In the genomic region with DNA sequence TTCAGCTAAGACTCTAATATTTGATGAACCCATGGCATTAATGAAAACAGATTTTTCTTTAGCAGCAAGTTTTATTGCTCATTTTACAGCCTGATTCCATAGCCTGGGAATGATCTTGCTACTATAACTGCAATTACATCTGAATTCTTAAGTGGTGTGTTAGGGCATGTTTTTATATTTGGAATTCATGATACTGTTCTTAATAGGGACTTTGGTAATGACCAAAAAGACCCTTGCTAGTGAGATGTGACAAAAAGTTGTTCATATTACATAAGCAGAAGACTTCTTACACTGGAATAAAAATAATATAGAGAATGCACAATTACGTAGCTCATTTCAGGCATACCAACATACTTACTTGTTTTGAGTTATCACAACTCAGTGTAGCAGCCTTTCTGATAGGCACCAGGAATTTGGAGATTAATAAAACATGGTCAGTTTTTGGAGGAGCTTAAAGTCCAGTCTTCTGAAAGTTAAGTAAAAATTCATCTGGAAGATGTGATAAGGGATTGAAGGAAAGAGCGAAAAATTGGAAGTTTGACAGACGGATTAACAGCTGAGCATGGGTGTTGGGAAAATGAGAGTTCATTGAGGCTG, we compare ENCODE assay signal across 24 cellular contexts.
"Had no signal": no experiment of that assay in that cellular context is flagged by ENCODE, and none has a peak within 500 bp of the region (broad histone marks: within the 10 kb centered on the region; RNA-seq: fewer than 3 reads in every experiment).

No MANE protein-coding gene starts in this region.

- H3K36me3 ChIP-seq: adrenal gland, ascending aorta, esophagus squamous epithelium, lower lobe of right lung, vagina had no signal

- H3K4me3 ChIP-seq: adrenal gland, ascending aorta, coronary artery, esophagus squamous epithelium, lower lobe of right lung, mucosa of descending colon, testis, vagina had no signal

- H3K27me3 ChIP-seq: adrenal gland, ascending aorta, esophagus squamous epithelium, testis, vagina had no signal

- DNase-seq: activated B cell treated with CpG ODN at 0.5 μM for 24 hours; activated CD4-positive, alpha-beta T cell treated with anti-CD3 and anti-CD28 coated beads for 36 hours; activated CD4-positive, alpha-beta T cell treated with anti-CD3 and anti-CD28 coated beads, Interleukin-2, amount 50 U/mL, for 4 hours; activated CD8-positive, alpha-beta memory T cell treated with anti-CD3 and anti-CD28 coated beads for 24 hours; activated CD8-positive, alpha-beta memory T cell treated with anti-CD3 and anti-CD28 coated beads, Interleukin-2, amount 50 U/mL, for 4 hours; activated naive CD4-positive, alpha-beta T cell; activated T-cell treated with anti-CD3 and anti-CD28 coated beads, Interleukin-2, amount 50 U/mL, for 24 hours; adrenal gland; esophagus squamous epithelium; lower lobe of right lung; mesendoderm; mucosa of descending colon; nephron progenitor cell; occipital lobe; posterior cingulate gyrus; stimulated activated CD4-positive, alpha-beta T cell treated with anti-CD3 and anti-CD28 coated beads, Interleukin-2, amount 100 ng/mL, for 48 hours; stimulated activated naive CD4-positive, alpha-beta T cell; testis had no signal

- H3K27ac ChIP-seq: adrenal gland, ascending aorta, esophagus squamous epithelium, lower lobe of right lung, testis, vagina had no signal

- H3K9me3 ChIP-seq: adrenal gland, ascending aorta, esophagus squamous epithelium, lower lobe of right lung, mucosa of descending colon, testis, vagina had no signal

- ATAC-seq: activated CD4-positive, alpha-beta T cell treated with anti-CD3 and anti-CD28 coated beads for 36 hours; activated T-helper 17 cell treated with anti-CD3 and anti-CD28 coated beads, Interleukin-2, amount 50 U/mL, for 72 hours; left lobe of liver; lower lobe of right lung; mucosa of descending colon; sciatic nerve had no signal

- H3K4me1 ChIP-seq: adrenal gland, esophagus squamous epithelium, lower lobe of right lung, testis, vagina had no signal
